3 cellular contexts compared by ENCODE assay signal in the genomic region with DNA sequence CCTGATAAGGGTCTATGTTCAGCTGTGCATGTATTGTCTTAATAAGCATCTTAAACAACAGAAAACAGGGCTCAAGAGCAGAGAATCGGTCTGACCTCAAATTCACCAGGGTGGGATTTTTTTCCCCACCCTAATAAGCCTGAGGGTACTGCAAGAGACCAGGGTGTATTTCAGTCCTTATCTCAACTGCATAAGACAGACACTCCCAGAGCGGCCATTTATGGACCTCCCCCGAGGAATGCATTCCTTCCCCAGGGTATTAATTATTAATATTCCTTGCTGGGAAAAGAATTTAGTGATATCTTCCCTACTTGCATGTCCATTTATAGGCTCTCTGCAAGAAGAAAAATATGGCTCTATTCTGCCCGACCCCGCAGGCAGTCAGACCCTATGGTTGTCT. TPM values are rescaled to one million over a fixed set of nuclear protein-coding genes. Genes with fewer than 3 reads are reported as not detected.
"Had no signal": no experiment of that assay in that cellular context is flagged by ENCODE, and none has a peak within 500 bp of the region (broad histone marks: within the 10 kb centered on the region; RNA-seq: fewer than 3 reads in every experiment).

No MANE protein-coding gene starts in this region.

RNA-seq across cellular contexts. Expression of gene CCDC170, which starts 25.2 kb away (rescaled TPM):
- total RNA-seq: M059J, MCF 10A, NCI-H460 had no signal
